Comparison of ENCODE assay signal across 17 cellular contexts in the genomic region with DNA sequence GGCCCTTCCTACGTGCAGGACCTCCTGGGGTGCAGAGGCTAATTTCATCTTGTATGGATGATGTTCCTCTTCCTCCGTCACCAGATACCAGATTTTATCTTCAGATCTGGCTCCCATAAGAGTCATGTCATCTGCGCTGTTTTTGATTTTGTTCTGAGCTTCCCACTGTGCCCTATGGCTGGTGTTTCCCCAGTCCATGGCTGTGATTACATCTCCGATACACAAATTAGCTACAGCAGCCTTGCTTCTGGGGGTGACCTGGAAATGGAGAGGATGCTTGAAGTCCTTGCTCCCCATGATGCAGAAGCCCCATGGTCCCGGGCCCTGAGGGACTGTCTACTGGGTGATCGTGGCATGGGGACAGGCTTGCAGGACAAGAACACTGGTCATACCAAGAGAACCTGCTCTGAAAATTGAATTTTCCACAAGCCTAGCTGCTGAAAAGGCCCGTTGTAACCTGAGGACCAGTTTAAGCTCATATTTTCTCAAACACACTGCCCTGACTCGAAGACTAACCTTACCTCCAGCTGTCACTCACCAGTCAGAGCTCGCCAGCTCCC.
DNase-seq lines count a peak whose midpoint lies in the region; ATAC-seq, FAIRE-seq and TF ChIP-seq lines count a peak whose summit lies in the region.
"Had no signal": no experiment of that assay in that cellular context is flagged by ENCODE, and none has a peak within 500 bp of the region (broad histone marks: within the 10 kb centered on the region; RNA-seq: fewer than 3 reads in every experiment).

No MANE protein-coding gene starts in this region.

- no peaks in the 10 kb centered on the region for H3K36me3 ChIP-seq in right atrium auricular region
- H3K36me3 ChIP-seq in H1 (ENCODE audit: control insufficient read depth in 2 of 4, insufficient read depth in 4 of 4, low read length in 3 of 4): no peaks in the 10 kb centered on the region

- FAIRE-seq in H1 (lab: Jason Lieb, UNC): no peak
- FAIRE-seq: G401.6, GM12878 had no signal

- TF ChIP-seq CTCF in right atrium auricular region (IDR thresholded peaks at IDR 0.05): no peak
- no peak for TF ChIP-seq CTCF in H1 (IDR thresholded peaks at IDR 0.05; ENCODE audit: control extremely low read depth in 1 of 3, insufficient read depth in 1 of 3, low read depth in 1 of 3, low read length in 3 of 3)
- no peak for TF ChIP-seq CTCF in osteocyte (IDR thresholded peaks at IDR 0.05)

- H3K4ac ChIP-seq in H1 (replicated peaks; ENCODE audit: insufficient read length, low read depth, low read length): no peak overlapping the region

- H3K27me3 ChIP-seq in right atrium auricular region (no peaks in the 10 kb centered on the region), right cardiac atrium (ENCODE audit: control insufficient read depth, insufficient read depth) (no peaks in the 10 kb centered on the region), H1 (replicated peaks in 1 of 4; ENCODE audit: control insufficient read depth in 3 of 4, extremely low read depth in 1 of 4, insufficient read depth in 3 of 4, low read length in 3 of 4) (no peaks in the 10 kb centered on the region)

- no peak overlapping the region for H2BK15ac ChIP-seq in H1 (ENCODE audit: low read length)

- CTCF ChIA-PET in H1 (lab: Charles Lee; ENCODE audit: partially characterized antibody): interaction anchor here (1.4 kb wide), 1 partner anchor 12 kb away, joined by 7 read pairs; no protein-coding TSS in a partner anchor

- no peak overlapping the region for H3K9ac ChIP-seq in H1 (replicated peaks in 1 of 4; ENCODE audit: extremely low read depth in 1 of 4, low read depth in 3 of 4, low read length in 3 of 4)

- POLR2A ChIA-PET in H1 (lab: Charles Lee; ENCODE audit: partially characterized antibody): no interaction called here

- TF ChIP-seq POLR2A in H1 (IDR thresholded peaks at IDR 0.05; ENCODE audit: control extremely low read depth in 1 of 2, low read depth in 2 of 2, low read length in 2 of 2): no peak

- H3K4me1 ChIP-seq in right atrium auricular region (no peaks in the 10 kb centered on the region), right cardiac atrium (ENCODE audit: control insufficient read depth, insufficient read depth, low read length) (no peaks in the 10 kb centered on the region), H1 (replicated peaks in 1 of 4; ENCODE audit: control insufficient read depth in 3 of 4, insufficient read depth in 4 of 4, low read length in 3 of 4) (no peaks in the 10 kb centered on the region)

- no peak overlapping the region for H2AK5ac ChIP-seq in H1 (ENCODE audit: low read depth, low read length)

- TF ChIP-seq RAD21 in H1 (IDR thresholded peaks at IDR 0.05 in 1 of 2, conservative IDR thresholded peaks at IDR 0.05 in 1 of 2; ENCODE audit: low read depth in 2 of 2, low read length in 2 of 2): no peak

- no peak overlapping the region for H3K27ac ChIP-seq in right atrium auricular region
- H3K27ac ChIP-seq in right cardiac atrium (ENCODE audit: low read length): no peak overlapping the region
- no peak overlapping the region for H3K27ac ChIP-seq in H1 (ENCODE audit: low read depth, low read length)

- no peaks in the 10 kb centered on the region for H3K79me1 ChIP-seq in H1 (ENCODE audit: low read depth, low read length)

- no peak overlapping the region for H4K91ac ChIP-seq in H1 (replicated peaks; ENCODE audit: insufficient read length, low read length)

- H3K4me3 Mint-ChIP-seq in osteocyte (ENCODE audit: unreplicated experiment): no peak overlapping the region
- H3K4me3 Mint-ChIP-seq: CD4-positive, alpha-beta memory T cell had no signal

- no peak overlapping the region for H2BK120ac ChIP-seq in H1 (replicated peaks; ENCODE audit: low read depth, low read length)

- no peak overlapping the region for H4K5ac ChIP-seq in H1 (ENCODE audit: insufficient read length, low read depth, low read length)

- H3K23ac ChIP-seq in H1 (ENCODE audit: insufficient read length): no peak overlapping the region

- H3K9me3 ChIP-seq in right atrium auricular region: no peaks in the 10 kb centered on the region
- no peaks in the 10 kb centered on the region for H3K9me3 ChIP-seq in right cardiac atrium (ENCODE audit: control insufficient read depth, low read length)
- no peaks in the 10 kb centered on the region for H3K9me3 ChIP-seq in H1 (ENCODE audit: insufficient read depth in 2 of 2, low read depth in 1 of 2, low read length in 1 of 2)

- no peak overlapping the region for H2BK12ac ChIP-seq in H1 (ENCODE audit: low read depth, low read length)

- no peaks in the 10 kb centered on the region for H3K9me3 Mint-ChIP-seq in osteocyte (ENCODE audit: unreplicated experiment)

- no peaks in the 10 kb centered on the region for H3K79me2 ChIP-seq in H1 (ENCODE audit: control insufficient read depth in 1 of 2, insufficient read depth in 2 of 2, low read length in 2 of 2)

- no peak overlapping the region for H2BK5ac ChIP-seq in H1 (ENCODE audit: low read depth, low read length)

- H4K20me1 ChIP-seq in H1 (replicated peaks in 1 of 2; ENCODE audit: control insufficient read depth in 1 of 2, insufficient read depth in 2 of 2, low read length in 2 of 2): no peaks in the 10 kb centered on the region

- no peak for ATAC-seq in right cardiac atrium
- ATAC-seq: GM12878 had no signal

- H3K56ac ChIP-seq in H1 (replicated peaks; ENCODE audit: insufficient read length, low read depth, low read length): no peak overlapping the region

- H3K14ac ChIP-seq in H1 (ENCODE audit: insufficient read length): no peak overlapping the region

- WGBS in right cardiac atrium: 87% methylated on average over 9 of the region's 9 CpGs
- 81% methylated on average over 9 of the region's 9 CpGs; no CpG with 5 or more reads in 1 of the 2 experiments for WGBS in H1 (ENCODE audit: extremely low coverage in 1 of 2, insufficient coverage in 1 of 2, insufficient read length in 1 of 2, insufficient replicate concordance in 2 of 2, low coverage in 1 of 2, low lambda C conversion rate in 2 of 2, missing lambda C conversion rate in 1 of 2), 2 experiments

- H3K4me3 ChIP-seq in right atrium auricular region: no peak overlapping the region
- no peak overlapping the region for H3K4me3 ChIP-seq in right cardiac atrium (ENCODE audit: low read length)
- H3K4me3 ChIP-seq in H1 (ENCODE audit: extremely low read depth in 1 of 4, insufficient read depth in 2 of 4, low read depth in 3 of 4, low read length in 4 of 4): no peak overlapping the region
- H3K4me3 ChIP-seq: GM12878 had no signal

- peaks cover 17% of the 10 kb centered on the region for H3K27me3 Mint-ChIP-seq in osteocyte (ENCODE audit: unreplicated experiment)

- intact Hi-C loops in right cardiac atrium (cut with DNase I): loop anchor here in 1 of 4 donors (10.0 kb wide), 1 partner anchor 50 kb away; no protein-coding TSS in a partner anchor

- H3K4me1 Mint-ChIP-seq in osteocyte (ENCODE audit: unreplicated experiment): peaks cover 4% of the 10 kb centered on the region
- H3K4me1 Mint-ChIP-seq: CD4-positive, alpha-beta memory T cell had no signal

- H2AFZ ChIP-seq in H1 (ENCODE audit: low read length): no peak overlapping the region

- no peak overlapping the region for H3K27ac Mint-ChIP-seq in osteocyte (ENCODE audit: unreplicated experiment)
- H3K27ac Mint-ChIP-seq: CD4-positive, alpha-beta memory T cell had no signal

- DNase-seq in right atrium auricular region (ENCODE audit: low spot score) (peak; percentile 52), right cardiac atrium (no peak), H1 (ENCODE audit: low read depth in 1 of 2, low spot score in 2 of 2) (no peak), osteocyte (ENCODE audit: extremely low spot score, unreplicated experiment) (peak; percentile 79), EL (no peak), GDM1 (lab: John Stamatoyannopoulos, UW) (no peak)
- DNase-seq: C1 segment of cervical spinal cord; Calu3; CD4-positive, alpha-beta memory T cell; COR-L47; DMS53; DMS79 treated with DMSO at 0.1 percent for 48 hours; GOT3; H7; HCEC 1CT had no signal

- no peak overlapping the region for H3K4me2 ChIP-seq in H1 (ENCODE audit: insufficient read depth in 1 of 2, low read depth in 2 of 2, low read length in 2 of 2)

- no peaks in the 10 kb centered on the region for H3K23me2 ChIP-seq in H1 (ENCODE audit: low read depth, low read length)

- peak overlapping the region; percentile 51; the same call in 1 of the 2 replicates for H4K8ac ChIP-seq in H1 (ENCODE audit: extremely low read depth, insufficient read depth, low read length)

- TF ChIP-seq EP300 in H1 (IDR thresholded peaks at IDR 0.05; ENCODE audit: borderline replicate concordance in 1 of 2, low read depth in 2 of 2, low read length in 2 of 2): no peak

- H2BK20ac ChIP-seq in H1 (ENCODE audit: low read length): no peak overlapping the region

- no peaks in the 10 kb centered on the region for H3K36me3 Mint-ChIP-seq in osteocyte (ENCODE audit: unreplicated experiment)
- H3K36me3 Mint-ChIP-seq: CD4-positive, alpha-beta memory T cell had no signal

- H3K18ac ChIP-seq in H1 (ENCODE audit: extremely low read depth, low read length): no peak overlapping the region

TF ChIP-seq in H1, 55 proteins besides CTCF, POLR2A, EP300 and RAD21:
- TF ChIP-seq TEAD4 (IDR thresholded peaks at IDR 0.05; ENCODE audit: low read depth, low read length) (no peak), SIN3A (conservative IDR thresholded peaks at IDR 0.05 in 1 of 2, IDR thresholded peaks at IDR 0.05 in 1 of 2; ENCODE audit: low read depth in 1 of 2, low read length in 2 of 2) (no peak), GTF2F1 (IDR thresholded peaks at IDR 0.05; ENCODE audit: borderline replicate concordance, low read depth, low read length) (no peak), PHF8 (conservative IDR thresholded peaks at IDR 0.05; ENCODE audit: low read depth, low read length) (no peak), RBBP5 (IDR thresholded peaks at IDR 0.05; ENCODE audit: borderline replicate concordance, low read depth, low read length) (no peak), SUZ12 (IDR thresholded peaks at IDR 0.05; ENCODE audit: low read length) (no peak), SP4 (IDR thresholded peaks at IDR 0.05; ENCODE audit: low read length) (no peak), CHD1 (IDR thresholded peaks at IDR 0.05; ENCODE audit: low read depth, low read length) (no peak), CHD2 (IDR thresholded peaks at IDR 0.05; ENCODE audit: low read length) (no peak), JUND (IDR thresholded peaks at IDR 0.05; ENCODE audit: low read length) (no peak), GABPA (IDR thresholded peaks at IDR 0.05; ENCODE audit: borderline replicate concordance, insufficient read depth, low read length) (no peak), POU5F1 (IDR thresholded peaks at IDR 0.05; ENCODE audit: low read depth, low read length) (no peak)
- TF ChIP-seq, protein P1, sequence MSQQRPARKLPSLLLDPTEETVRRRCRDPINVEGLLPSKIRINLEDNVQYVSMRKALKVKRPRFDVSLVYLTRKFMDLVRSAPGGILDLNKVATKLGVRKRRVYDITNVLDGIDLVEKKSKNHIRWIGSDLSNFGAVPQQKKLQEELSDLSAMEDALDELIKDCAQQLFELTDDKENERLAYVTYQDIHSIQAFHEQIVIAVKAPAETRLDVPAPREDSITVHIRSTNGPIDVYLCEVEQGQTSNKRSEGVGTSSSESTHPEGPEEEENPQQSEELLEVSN (IDR thresholded peaks at IDR 0.05): no peak

Comparison
In these comparisons a context has a peak if more than half of its experiments do, and no peak if none do; other contexts are left out.
1. DNase-seq: peak in right atrium auricular region (single experiment) and osteocyte (single experiment); none in right cardiac atrium (0 of 3), H1 (0 of 2), EL (single experiment) and GDM1 (single experiment).